ENCODE assay signal across 24 cellular contexts in genomic region chr10:71264345-71265200, GRCh38. TPM values are rescaled to one million over a fixed set of nuclear protein-coding genes. Genes with fewer than 3 reads are reported as not detected.
DNase-seq lines count a peak whose midpoint lies in the region; ATAC-seq and TF ChIP-seq lines count a peak whose summit lies in the region.
"Had no signal": no experiment of that assay in that cellular context is flagged by ENCODE, and none has a peak within 500 bp of the region (broad histone marks: within the 10 kb centered on the region; RNA-seq: fewer than 3 reads in every experiment).

No MANE protein-coding gene starts in this region.

- peak overlapping the region; percentile 20; the same call in 1 of the 2 replicates for H3K4me2 ChIP-seq in GM23338
- H3K4me2 ChIP-seq in fibroblast of lung (ENCODE audit: extremely low read depth, insufficient read depth, low read length), result no peak overlapping the region
- no peak overlapping the region for H3K4me2 ChIP-seq in PC-3 (ENCODE audit: low read length)

- H4K20me1 ChIP-seq in GM23338 (replicated peaks; ENCODE audit: insufficient read depth), result no peaks in the 10 kb centered on the region; the same call in 1 of the 2 replicates
- H4K20me1 ChIP-seq in fibroblast of lung (ENCODE audit: control insufficient read depth, extremely low read depth, insufficient read depth, low read length), result no peaks in the 10 kb centered on the region
- H4K20me1 ChIP-seq in PC-3 (ENCODE audit: low read length), result no peaks in the 10 kb centered on the region

- no peak overlapping the region for H3K4me3 ChIP-seq in GM23338
- H3K4me3 ChIP-seq in fibroblast of lung (replicated peaks in 1 of 4; ENCODE audit: control extremely low read depth in 1 of 4, insufficient read depth in 1 of 4, low read depth in 3 of 4, low read length in 4 of 4), result no peak overlapping the region
- no peak overlapping the region for H3K4me3 ChIP-seq in PC-3 (ENCODE audit: low read length)
- H3K4me3 ChIP-seq: esophagus muscularis mucosa had no signal

- no peak overlapping the region for H3K27ac ChIP-seq in GM23338 (ENCODE audit: low read depth)
- no peak overlapping the region for H3K27ac ChIP-seq in fibroblast of lung (ENCODE audit: insufficient read depth, low read length)
- no peak overlapping the region for H3K27ac ChIP-seq in PC-3 (ENCODE audit: low read length)
- H3K27ac ChIP-seq: esophagus muscularis mucosa had no signal

- DNase-seq in GM23338 (ENCODE audit: low spot score), result no peak
- DNase-seq in NCI-H1105 treated with DMSO at 0.1 percent for 48 hours (lab: John Stamatoyannopoulos, UW), result peak; percentile 37
- DNase-seq in WTC11 (ENCODE audit: low spot score), result no peak
- peak; percentile 31 to 34 for DNase-seq in fibroblast of lung (ENCODE audit: low read depth in 2 of 2)
- DNase-seq in PC-3, result no peak
- DNase-seq in activated CD8-positive, alpha-beta memory T cell treated with anti-CD3 and anti-CD28 coated beads, Interleukin-2, amount 50 U/mL, for 48 hours, result no peak
- DNase-seq in activated CD4-positive, alpha-beta memory T cell treated with anti-CD3 and anti-CD28 coated beads for 36 hours, result no peak
- DNase-seq: activated CD4-positive, alpha-beta T cell treated with anti-CD3 and anti-CD28 coated beads for 1 hour; activated CD8-positive, alpha-beta memory T cell treated with anti-CD3 and anti-CD28 coated beads, Interleukin-2, amount 10 ng/mL, durations not matched to agents 7 days and 5 days; activated naive CD4-positive, alpha-beta T cell treated with anti-CD3 and anti-CD28 coated beads, Interleukin-2, amount 50 U/mL, for 16 hours; CD8-positive, alpha-beta T cell; cerebellar nuclear complex; DMS79 treated with DMSO at 0.1 percent for 48 hours; effector CD4-positive, alpha-beta T cell; Karpas-422; occipital lobe; OCI-M1; retina; SHP77 treated with DMSO at 0.1 percent for 48 hours had no signal

- no peak overlapping the region for H2AFZ ChIP-seq in GM23338
- no peak overlapping the region for H2AFZ ChIP-seq in fibroblast of lung (ENCODE audit: low read length)
- no peak overlapping the region for H2AFZ ChIP-seq in PC-3 (ENCODE audit: low read length)

- no peaks in the 10 kb centered on the region for H3K9me3 ChIP-seq in fibroblast of lung (ENCODE audit: control insufficient read depth, insufficient read depth, low read depth, low read length)
- no peaks in the 10 kb centered on the region for H3K9me3 ChIP-seq in PC-3 (ENCODE audit: low read length)
- H3K9me3 ChIP-seq: esophagus muscularis mucosa had no signal

- no peak overlapping the region; the same call in 2 of the 3 replicates for H3K4me3 Mint-ChIP-seq in GM23338
- H3K4me3 Mint-ChIP-seq in WTC11, result no peak overlapping the region
- no peak overlapping the region for H3K4me3 Mint-ChIP-seq in activated CD4-positive, alpha-beta memory T cell treated with anti-CD3 and anti-CD28 coated beads for 36 hours
- H3K4me3 Mint-ChIP-seq: activated CD8-positive, alpha-beta memory T cell treated with anti-CD3 and anti-CD28 coated beads, Interleukin-2, amount 10 ng/mL, durations not matched to agents 7 days and 5 days; activated T-helper 1 cell treated with anti-CD3 and anti-CD28 coated beads, Interleukin-12 subunit alpha, Interleukin-12 subunit beta, Interleukin-2, Interleukin-4 antibody, amounts not matched to agents 30 ng/mL and 10 ng/mL and 1 ng/mL, durations not matched to agents 14 hours and 24 hours and 36 hours; CD8-positive, alpha-beta T cell; memory B cell; type B pancreatic cell had no signal

- H3K9me2 ChIP-seq in GM23338 (ENCODE audit: insufficient read depth), result no peaks in the 10 kb centered on the region
- H3K9me2 ChIP-seq in PC-3 (replicated peaks; ENCODE audit: low read length), result no peaks in the 10 kb centered on the region

- no peaks in the 10 kb centered on the region for H3K27me3 ChIP-seq in GM23338 (ENCODE audit: insufficient read depth)
- H3K27me3 ChIP-seq in fibroblast of lung (ENCODE audit: control insufficient read depth, insufficient read depth, low read length), result no peaks in the 10 kb centered on the region
- no peaks in the 10 kb centered on the region for H3K27me3 ChIP-seq in PC-3 (ENCODE audit: low read length)
- H3K27me3 ChIP-seq: esophagus muscularis mucosa had no signal

- H3K9ac ChIP-seq in fibroblast of lung (ENCODE audit: insufficient read depth, low read length) (no peak overlapping the region), PC-3 (ENCODE audit: low read length) (no peak overlapping the region)

- intact Hi-C loops in PC-3 (cut with micrococcal nuclease), result no loop called here
- intact Hi-C loops in activated CD4-positive, alpha-beta memory T cell treated with anti-CD3 and anti-CD28 coated beads for 36 hours (cut with micrococcal nuclease), result no loop called here

- H3K9me3 Mint-ChIP-seq in GM23338, result no peaks in the 10 kb centered on the region; the same call in 2 of the 3 replicates
- no peaks in the 10 kb centered on the region for H3K9me3 Mint-ChIP-seq in WTC11
- no peaks in the 10 kb centered on the region for H3K9me3 Mint-ChIP-seq in activated CD4-positive, alpha-beta memory T cell treated with anti-CD3 and anti-CD28 coated beads for 36 hours
- H3K9me3 Mint-ChIP-seq: activated T-helper 1 cell treated with anti-CD3 and anti-CD28 coated beads, Interleukin-12 subunit alpha, Interleukin-12 subunit beta, Interleukin-2, Interleukin-4 antibody, amounts not matched to agents 30 ng/mL and 10 ng/mL and 1 ng/mL, durations not matched to agents 14 hours and 24 hours and 36 hours; CD8-positive, alpha-beta T cell; memory B cell; type B pancreatic cell had no signal

- H3F3A ChIP-seq in GM23338 (replicated peaks; ENCODE audit: low read depth) (peaks cover 7% of the 10 kb centered on the region), PC-3 (ENCODE audit: low read length, unreplicated experiment) (no peaks in the 10 kb centered on the region)

- CTCF ChIA-PET in WTC11 (lab: Charles Lee) (interaction anchor here (0.9 to 2.9 kb wide), 8 partner anchors 11 to 361 kb away, joined by 3 to 13 read pairs (median 6); no protein-coding TSS in a partner anchor), PC-3 (lab: Charles Lee) (no interaction called here)
- CTCF ChIA-PET in activated CD4-positive, alpha-beta memory T cell treated with anti-CD3 and anti-CD28 coated beads for 36 hours (lab: Charles Lee), result interaction anchor here (1.3 kb wide), 1 partner anchor 9 kb away, joined by 4 read pairs; no protein-coding TSS in a partner anchor

- H3K4me1 ChIP-seq in GM23338 (ENCODE audit: insufficient read depth) (peaks cover 61% of the 10 kb centered on the region), fibroblast of lung (ENCODE audit: control insufficient read depth, extremely low read depth, insufficient read depth, low read length) (peaks cover 21% of the 10 kb centered on the region), PC-3 (ENCODE audit: insufficient read depth, low read length) (no peaks in the 10 kb centered on the region)

- peaks cover 85% of the 10 kb centered on the region for H3K4me1 Mint-ChIP-seq in GM23338
- H3K4me1 Mint-ChIP-seq in WTC11, result peaks cover 75% of the 10 kb centered on the region
- no peaks in the 10 kb centered on the region for H3K4me1 Mint-ChIP-seq in activated CD4-positive, alpha-beta memory T cell treated with anti-CD3 and anti-CD28 coated beads for 36 hours (ENCODE audit: low read depth)
- H3K4me1 Mint-ChIP-seq: activated CD8-positive, alpha-beta memory T cell treated with anti-CD3 and anti-CD28 coated beads, Interleukin-2, amount 10 ng/mL, durations not matched to agents 7 days and 5 days; memory B cell had no signal

- TF ChIP-seq CTCF in GM23338 (conservative IDR thresholded peaks at IDR 0.05; ENCODE audit: low read depth in 2 of 2) (no peak), WTC11 (IDR thresholded peaks at IDR 0.05) (no peak), fibroblast of lung (conservative IDR thresholded peaks at IDR 0.05 in 1 of 2, IDR thresholded peaks at IDR 0.05 in 1 of 2; ENCODE audit: low read depth in 1 of 2, low read length in 2 of 2) (no peak), PC-3 (conservative IDR thresholded peaks at IDR 0.05; ENCODE audit: low read depth, low read length) (no peak)

- H3K27ac Mint-ChIP-seq in GM23338, result no peak overlapping the region
- H3K27ac Mint-ChIP-seq in WTC11, result no peak overlapping the region
- H3K27ac Mint-ChIP-seq in activated CD4-positive, alpha-beta memory T cell treated with anti-CD3 and anti-CD28 coated beads for 36 hours, result no peak overlapping the region
- H3K27ac Mint-ChIP-seq: activated CD8-positive, alpha-beta memory T cell treated with anti-CD3 and anti-CD28 coated beads, Interleukin-2, amount 10 ng/mL, durations not matched to agents 7 days and 5 days; activated T-helper 1 cell treated with anti-CD3 and anti-CD28 coated beads, Interleukin-12 subunit alpha, Interleukin-12 subunit beta, Interleukin-2, Interleukin-4 antibody, amounts not matched to agents 30 ng/mL and 10 ng/mL and 1 ng/mL, durations not matched to agents 14 hours and 24 hours and 36 hours; CD8-positive, alpha-beta T cell; memory B cell had no signal

- H3K79me2 ChIP-seq in GM23338 (replicated peaks; ENCODE audit: insufficient read depth) (peaks cover 17% of the 10 kb centered on the region; the same call in 1 of the 2 replicates), fibroblast of lung (ENCODE audit: control insufficient read depth, insufficient read depth, low read length) (no peaks in the 10 kb centered on the region), PC-3 (ENCODE audit: low read length) (no peaks in the 10 kb centered on the region)

- no TSS peak for BruUV-seq in PC-3 (replicated peaks; lab: Mats Ljungman, UMichigan)

- peaks cover 20% of the 10 kb centered on the region for H3K27me3 Mint-ChIP-seq in GM23338 (ENCODE audit: insufficient read depth, low read depth, poor library complexity)
- no peaks in the 10 kb centered on the region for H3K27me3 Mint-ChIP-seq in WTC11 (ENCODE audit: low read depth)
- peaks cover 1% of the 10 kb centered on the region for H3K27me3 Mint-ChIP-seq in activated CD4-positive, alpha-beta memory T cell treated with anti-CD3 and anti-CD28 coated beads for 36 hours
- H3K27me3 Mint-ChIP-seq: activated CD8-positive, alpha-beta memory T cell treated with anti-CD3 and anti-CD28 coated beads, Interleukin-2, amount 10 ng/mL, durations not matched to agents 7 days and 5 days; type B pancreatic cell had no signal

- no peak for ATAC-seq in GM23338
- ATAC-seq in WTC11, result no peak
- no peak for ATAC-seq in PC-3
- ATAC-seq in HG03469 (IDR thresholded peaks at IDR 0.05; ENCODE audit: unreplicated experiment), result no peak
- ATAC-seq: activated CD8-positive, alpha-beta memory T cell treated with anti-CD3 and anti-CD28 coated beads, Interleukin-2, amount 10 ng/mL, durations not matched to agents 7 days and 5 days; CD8-positive, alpha-beta T cell had no signal

- H3K36me3 Mint-ChIP-seq in GM23338 (ENCODE audit: low read depth) (no peaks in the 10 kb centered on the region; the same call in 2 of the 3 replicates), WTC11 (no peaks in the 10 kb centered on the region)
- H3K36me3 Mint-ChIP-seq in activated CD4-positive, alpha-beta memory T cell treated with anti-CD3 and anti-CD28 coated beads for 36 hours, result no peaks in the 10 kb centered on the region
- H3K36me3 Mint-ChIP-seq: activated CD8-positive, alpha-beta memory T cell treated with anti-CD3 and anti-CD28 coated beads, Interleukin-2, amount 10 ng/mL, durations not matched to agents 7 days and 5 days; CD8-positive, alpha-beta T cell; memory B cell; type B pancreatic cell had no signal

- H3K36me3 ChIP-seq in GM23338 (ENCODE audit: insufficient read depth) (no peaks in the 10 kb centered on the region), fibroblast of lung (ENCODE audit: control insufficient read depth, insufficient read depth, low read length) (no peaks in the 10 kb centered on the region), PC-3 (ENCODE audit: low read depth, low read length) (no peaks in the 10 kb centered on the region)
- H3K36me3 ChIP-seq: esophagus muscularis mucosa had no signal

- POLR2A ChIA-PET in WTC11 (lab: Charles Lee), result interaction anchor here (1.1 to 2.5 kb wide), 2 partner anchors 42 to 48 kb away, joined by 3 to 10 read pairs; no protein-coding TSS in a partner anchor
- POLR2A ChIA-PET in PC-3 (lab: Charles Lee; ENCODE audit: unreplicated experiment), result no interaction called here
- POLR2A ChIA-PET in activated CD4-positive, alpha-beta memory T cell treated with anti-CD3 and anti-CD28 coated beads for 36 hours (lab: Charles Lee), result no interaction called here

RNA-seq across cellular contexts. Expression of gene UNC5B, which starts 52.2 kb away (rescaled TPM):
- 25.2 and 31.2 TPM in 2 replicates for total RNA-seq in GM23338 (2014; rRNA removed; shearing (Covaris generic))
- polyA plus RNA-seq in GM23338 (2016; fragmentation: Nextera tagmentation; extraction: Ambion mirVana) (8.0 and 8.7 TPM in 2 replicates), fibroblast of lung (2.5 and 5.5 TPM in 2 replicates)
- total RNA-seq in WTC11 (2021) (31.2 to 49.6 TPM (median 31.6 TPM) in 3 replicates), fibroblast of lung (36.0 and 60.8 TPM in 2 replicates), PC-3 (2014; rRNA removed) (0.26 and 0.46 TPM in 2 replicates)
- 4.6 and 8.3 TPM in 2 replicates for polyA plus RNA-seq in fibroblast of lung (2012)
- polyA minus RNA-seq in fibroblast of lung (ENCODE audit: low replicate concordance), result 15.2 and 25.2 TPM in 2 replicates
- total RNA-seq in activated CD4-positive, alpha-beta memory T cell treated with anti-CD3 and anti-CD28 coated beads for 36 hours, result under 1 TPM in 1 of 2 experiments, not detected in 1; 0.02 TPM

RNA-seq across cellular contexts. Expression of gene SLC29A3, which starts 54.5 kb away (rescaled TPM):
- 8.3 and 10.3 TPM in 2 replicates for total RNA-seq in GM23338 (2014; rRNA removed; shearing (Covaris generic))
- polyA plus RNA-seq in GM23338 (2016; fragmentation: Nextera tagmentation; extraction: Ambion mirVana) (11.3 and 12.3 TPM in 2 replicates), fibroblast of lung (0.89 and 0.90 TPM in 2 replicates)
- total RNA-seq in WTC11 (2021) (9.2 to 11.1 TPM (median 11.0 TPM) in 3 replicates), fibroblast of lung (2.1 and 2.3 TPM in 2 replicates), PC-3 (2014; rRNA removed) (3.9 and 4.4 TPM in 2 replicates)
- 2.4 and 2.7 TPM in 2 replicates for polyA plus RNA-seq in fibroblast of lung (2012)
- 6.7 and 7.2 TPM in 2 replicates for polyA minus RNA-seq in fibroblast of lung (ENCODE audit: low replicate concordance)
- total RNA-seq in activated CD4-positive, alpha-beta memory T cell treated with anti-CD3 and anti-CD28 coated beads for 36 hours, result 1 to 10 TPM; 2.5 to 3.0 TPM

Comparison
In these comparisons a context has a peak if more than half of its experiments do, and no peak if none do; other contexts are left out.
1. DNase-seq: peak in NCI-H1105 treated with DMSO at 0.1 percent for 48 hours (single experiment) and fibroblast of lung (2 of 2); none in GM23338 (single experiment), WTC11 (single experiment), PC-3 (single experiment), activated CD8-positive, alpha-beta memory T cell treated with anti-CD3 and anti-CD28 coated beads, Interleukin-2, amount 50 U/mL, for 48 hours (single experiment) and activated CD4-positive, alpha-beta memory T cell treated with anti-CD3 and anti-CD28 coated beads for 36 hours (single experiment).
2. RNA of gene UNC5B, which starts 52.2 kb away (total RNA-seq): 36.0 to 60.8 TPM in fibroblast of lung, 31.2 to 49.6 TPM in WTC11 and 25.2 to 31.2 TPM in GM23338; 0.26 to 0.46 TPM in PC-3 and 0.02 TPM in activated CD4-positive, alpha-beta memory T cell treated with anti-CD3 and anti-CD28 coated beads for 36 hours; every median in the first group is over 10 times any median in the second.